In the genomic region with DNA sequence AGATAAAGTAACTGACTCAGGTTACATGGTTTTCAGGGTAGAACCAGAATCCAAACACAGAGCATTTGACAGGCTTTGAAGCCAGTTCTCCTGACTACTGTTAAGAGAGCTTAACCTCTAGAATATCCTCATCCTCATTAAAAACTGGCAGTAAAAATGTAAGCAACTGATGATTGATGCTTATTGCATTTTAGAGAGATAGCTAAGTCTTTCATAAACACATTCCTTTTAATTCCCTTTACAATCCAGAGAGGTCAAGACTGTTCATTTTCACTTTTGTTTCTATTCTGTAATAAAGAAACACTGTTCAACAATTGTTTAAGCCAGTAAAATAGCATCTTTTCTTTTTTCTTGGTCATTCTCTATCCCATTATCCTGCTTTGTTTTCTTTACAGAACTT, we compare ENCODE assay signal across 19 cellular contexts. TPM values are rescaled to one million over a fixed set of nuclear protein-coding genes. Genes with fewer than 3 reads are reported as not detected.
A peak's percentile ranks its signal among the peaks of the same experiment; 100 is the strongest.
DNase-seq lines count a peak whose midpoint lies in the region; ATAC-seq, FAIRE-seq and TF ChIP-seq lines count a peak whose summit lies in the region.
"Had no signal": no experiment of that assay in that cellular context is flagged by ENCODE, and none has a peak within 500 bp of the region (broad histone marks: within the 10 kb centered on the region; RNA-seq: fewer than 3 reads in every experiment).

No MANE protein-coding gene starts in this region.

- TF ChIP-seq EP300 in A549 (IDR thresholded peaks at IDR 0.05): no peak

- no peak for TF ChIP-seq RAD21 in A549 (conservative IDR thresholded peaks at IDR 0.05 in 1 of 2, IDR thresholded peaks at IDR 0.05 in 1 of 2)

- no peaks in the 10 kb centered on the region for H3K27me3 ChIP-seq in hepatocyte

- H4K20me1 ChIP-seq in hepatocyte (ENCODE audit: insufficient read depth, poor library complexity, severe bottlenecking): no peaks in the 10 kb centered on the region

- no peaks in the 10 kb centered on the region for H3K36me3 ChIP-seq in hepatocyte (replicated peaks; ENCODE audit: insufficient read depth, low read depth)

- H2AFZ ChIP-seq in hepatocyte: no peak overlapping the region

- CTCF ChIA-PET in A549 (lab: Yijun Ruan, JAX): interaction anchor here (1.1 to 1.4 kb wide), 2 partner anchors 12 to 95 kb away, joined by 3 to 4 read pairs; no protein-coding TSS in a partner anchor

- DNase-seq in A549 (ENCODE audit: low read depth in 1 of 2, low spot score in 1 of 2) (no peak), GM04503 (ENCODE audit: low read depth) (peak; percentile 75), amniotic epithelial cell (ENCODE audit: low read depth) (peak; percentile 80), iris pigment epithelial cell (ENCODE audit: low read depth) (peak; percentile 69), 8988T (no peak), epidermal melanocyte (ENCODE audit: insufficient read length, low spot score) (no peak), SW 1271 (lab: John Stamatoyannopoulos, UW) (no peak), hepatocyte (ENCODE audit: low spot score) (no peak)
- DNase-seq: activated CD4-positive, alpha-beta memory T cell treated with anti-CD3 and anti-CD28 coated beads for 36 hours; activated T-cell treated with anti-CD3 and anti-CD28 coated beads, Interleukin-2, amount 50 U/mL, for 72 hours; DMS153; erythroblast; left ventricle myocardium superior; naive thymus-derived CD8-positive, alpha-beta T cell; stimulated activated CD4-positive, alpha-beta T cell treated with anti-CD3 and anti-CD28 coated beads, Interleukin-1b, Interleukin-23, amount 100 ng/mL, for 48 hours had no signal

- H3K4me1 ChIP-seq in A549 (peaks cover 41% of the 10 kb centered on the region), hepatocyte (ENCODE audit: insufficient read depth) (peaks cover 14% of the 10 kb centered on the region)

- no peak for ATAC-seq in A549
- ATAC-seq: activated T-cell treated with anti-CD3 and anti-CD28 coated beads, Interleukin-2, amount 50 U/mL, for 72 hours; K562; left ventricle myocardium superior; naive thymus-derived CD8-positive, alpha-beta T cell had no signal

- no peaks in the 10 kb centered on the region for H3K9me2 ChIP-seq in hepatocyte (replicated peaks; ENCODE audit: insufficient read depth)

- peaks cover 4% of the 10 kb centered on the region; the same call in 1 of the 3 replicates for H3K9me3 ChIP-seq in A549
- no peaks in the 10 kb centered on the region for H3K9me3 ChIP-seq in hepatocyte (ENCODE audit: low read depth)

- peak overlapping the region; percentile 17; the same call in 2 of the 3 replicates for H3K4me2 ChIP-seq in A549
- H3K4me2 ChIP-seq in hepatocyte: no peak overlapping the region

- TF ChIP-seq POLR2A in A549 (IDR thresholded peaks at IDR 0.05; ENCODE audit: low read length): no peak

- no peak for TF ChIP-seq CTCF in A549 (IDR thresholded peaks at IDR 0.05)
- TF ChIP-seq CTCF in hepatocyte (IDR thresholded peaks at IDR 0.05; ENCODE audit: poor library complexity): no peak

- no peak for FAIRE-seq in A549 (lab: Jason Lieb, UNC)
- FAIRE-seq: colon, H54, K562 had no signal

- no peaks in the 10 kb centered on the region for H3K79me2 ChIP-seq in hepatocyte

- POLR2A ChIA-PET in A549 (lab: Yijun Ruan, JAX): interaction anchor here (1.6 kb wide), 2 partner anchors 48 to 54 kb away, joined by 4 to 7 read pairs; partner anchors contain the start of gene RAB27B

- H3K27ac ChIP-seq in A549: peak overlapping the region; percentile 91 to 96
- H3K27ac ChIP-seq in hepatocyte: no peak overlapping the region
- H3K27ac ChIP-seq: SK-N-MC had no signal

- H3K4me3 ChIP-seq in A549: no peak overlapping the region
- no peak overlapping the region for H3K4me3 ChIP-seq in hepatocyte
- H3K4me3 ChIP-seq: K562, SK-N-MC had no signal

TF ChIP-seq in A549, 52 proteins besides CTCF, POLR2A, EP300 and RAD21:
- no peak for TF ChIP-seq HEYL (CRISPR knock-in tag; IDR thresholded peaks at IDR 0.05)
- no peak for TF ChIP-seq JUNB (IDR thresholded peaks at IDR 0.05)
- no peak for TF ChIP-seq POLR2AphosphoS2 (conservative IDR thresholded peaks at IDR 0.05; ENCODE audit: low read length)
- no peak for TF ChIP-seq MAZ (IDR thresholded peaks at IDR 0.05; ENCODE audit: borderline replicate concordance, low read depth, low read length)
- no peak for TF ChIP-seq RCOR1 (IDR thresholded peaks at IDR 0.05; ENCODE audit: low read depth, low read length)
- no peak for TF ChIP-seq CHD2 (IDR thresholded peaks at IDR 0.05; ENCODE audit: low read length, partially characterized antibody)
- TF ChIP-seq JUN (IDR thresholded peaks at IDR 0.05): no peak
- TF ChIP-seq TP53 (CRISPR knock-in tag; IDR thresholded peaks at IDR 0.05): no peak
- TF ChIP-seq NFE2L2 (conservative IDR thresholded peaks at IDR 0.05; ENCODE audit: low read length): no peak
- TF ChIP-seq ATOH8 (CRISPR knock-in tag; IDR thresholded peaks at IDR 0.05; ENCODE audit: low read depth): no peak
- TF ChIP-seq KDM1A (IDR thresholded peaks at IDR 0.05; ENCODE audit: low read depth): no peak
- no peak for TF ChIP-seq HOXB5 (CRISPR knock-in tag; IDR thresholded peaks at IDR 0.05)
- TF ChIP-seq ZSCAN20 (CRISPR knock-in tag; IDR thresholded peaks at IDR 0.05): no peak
- TF ChIP-seq FOSL2 (IDR thresholded peaks at IDR 0.05): no peak
- no peak for TF ChIP-seq FOSL2 (CRISPR knock-in tag; IDR thresholded peaks at IDR 0.05)

RNA-seq across cellular contexts. Expression of gene RAB27B, which starts 53.9 kb away (rescaled TPM):
- polyA plus RNA-seq in A549 (2011; rRNA removed) (11.0 and 11.3 TPM in 2 replicates), A549 (2017; fragmentation: RNase III; extraction: RNeasy Plus Mini Kit Qiagen cat#74134 plus additional on column Dnase treatment) (11.7 to 13.2 TPM (median 12.2 TPM) in 3 replicates), hepatocyte (4.5 and 5.2 TPM in 2 replicates)
- polyA plus RNA-seq in A549 (2012; cell fraction: cytosol; rRNA removed): 1.0 and 1.2 TPM in 2 replicates
- 0.56 and 1.3 TPM in 2 replicates for polyA plus RNA-seq in A549 (2012; cell fraction: nucleus; rRNA removed)
- polyA minus RNA-seq in A549 (2011; rRNA and poly(A)+ RNA removed): 10.8 and 14.8 TPM in 2 replicates
- 11.9 and 13.1 TPM in 2 replicates for total RNA-seq in hepatocyte

Comparison
In these comparisons a context has a peak if more than half of its experiments do, and no peak if none do; other contexts are left out.
1. DNase-seq: peak in GM04503 (single experiment), amniotic epithelial cell (single experiment) and iris pigment epithelial cell (single experiment); none in A549 (0 of 2), 8988T (single experiment), epidermal melanocyte (single experiment), SW 1271 (0 of 2) and hepatocyte (single experiment).